ENCODE assay signal across 14 cellular contexts in the genomic region with DNA sequence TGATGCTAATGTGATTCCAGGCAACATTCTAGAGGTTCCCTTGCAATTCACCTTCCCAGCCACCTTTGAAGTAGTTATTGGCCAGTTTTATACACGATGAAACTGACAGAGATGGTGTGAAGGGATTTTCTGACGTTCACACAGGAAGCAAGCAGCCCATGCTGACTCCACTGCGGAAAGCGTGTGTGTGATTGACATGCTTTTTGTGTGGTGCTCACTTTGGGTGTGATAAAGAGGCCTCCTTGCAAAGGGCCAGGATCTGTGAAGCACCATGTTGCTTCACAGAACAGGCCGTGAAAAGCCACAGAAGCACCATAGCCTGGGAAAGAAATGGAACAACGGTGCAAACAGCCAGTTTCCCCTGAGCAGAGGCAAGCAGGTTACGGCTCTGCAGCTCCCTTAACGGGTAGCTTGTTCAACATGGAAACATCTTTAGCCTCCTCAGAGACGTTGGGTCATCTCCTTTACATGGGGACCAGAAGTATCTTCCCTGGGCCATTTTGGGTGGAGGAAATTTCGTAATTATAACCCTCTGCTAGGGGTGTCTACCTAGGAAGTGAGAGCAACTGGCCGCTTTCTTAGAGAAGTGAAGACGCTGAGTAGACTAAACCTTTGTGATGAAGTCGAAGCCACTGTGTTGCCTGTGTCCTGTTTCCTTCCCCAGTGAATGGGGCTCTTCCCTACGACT.
DNase-seq lines count a peak whose midpoint lies in the region; ATAC-seq, FAIRE-seq and TF ChIP-seq lines count a peak whose summit lies in the region.
"Had no signal": no experiment of that assay in that cellular context is flagged by ENCODE, and none has a peak within 500 bp of the region (broad histone marks: within the 10 kb centered on the region; RNA-seq: fewer than 3 reads in every experiment).

No MANE protein-coding gene starts in this region.

- H3K9me3 ChIP-seq in mucosa of descending colon: no peaks in the 10 kb centered on the region
- H3K9me3 ChIP-seq: lower lobe of right lung had no signal

- FAIRE-seq in GM19239 (lab: Jason Lieb, UNC): no peak
- FAIRE-seq: GM18507, urothelium cell line had no signal

- H3K4me1 ChIP-seq in mucosa of descending colon (ENCODE audit: low read depth): no peaks in the 10 kb centered on the region

- POLR2A ChIA-PET in T-cell (lab: Charles Lee): no interaction called here

- DNase-seq in CD14-positive monocyte (ENCODE audit: low spot score) (no peak), T-cell (peak in 13 of 34 experiments; percentile 14 to 59 (median 25)), GM19239 (ENCODE audit: insufficient read length, low spot score) (no peak), mucosa of descending colon (no peak), EL (no peak), H4 (ENCODE audit: low spot score) (no peak)
- peak; percentile 17 to 30 for DNase-seq in stimulated activated CD4-positive, alpha-beta T cell treated with anti-CD3 and anti-CD28 coated beads, Interleukin-12 subunit alpha, Interleukin-12 subunit beta, amount 100 ng/mL, for 24 hours (ENCODE audit: low read depth in 2 of 2)
- DNase-seq: amniotic stem cell, lower lobe of right lung, NCI-H446 treated with DMSO at 0.1 percent for 48 hours, Right ventricle myocardium superior had no signal

- CTCF ChIA-PET in T-cell (lab: Charles Lee): no interaction called here

- H3K36me3 Mint-ChIP-seq in CD14-positive monocyte: no peaks in the 10 kb centered on the region
- H3K36me3 Mint-ChIP-seq in T-cell: peaks cover 19% of the 10 kb centered on the region
- peaks cover 33% of the 10 kb centered on the region for H3K36me3 Mint-ChIP-seq in brain

- no peak overlapping the region for H3K4me3 ChIP-seq in mucosa of descending colon
- H3K4me3 ChIP-seq: lower lobe of right lung had no signal

- peaks cover 1 to 2% (median 2%) of the 10 kb centered on the region in 3 donors for H3K27me3 Mint-ChIP-seq in CD14-positive monocyte (ENCODE audit: low read depth in 3 of 3)
- H3K27me3 Mint-ChIP-seq in T-cell: no peaks in the 10 kb centered on the region
- H3K27me3 Mint-ChIP-seq in brain: peaks cover 2% of the 10 kb centered on the region

- ATAC-seq in T-cell (replicated peaks in 1 of 4): peak in 2 of 4 experiments; percentile 32 to 76
- no peak for ATAC-seq in mucosa of descending colon
- ATAC-seq: lower lobe of right lung had no signal

- no peaks in the 10 kb centered on the region for H3K36me3 ChIP-seq in mucosa of descending colon (ENCODE audit: low read depth)
- H3K36me3 ChIP-seq: lower lobe of right lung had no signal

- intact Hi-C loops in CD14-positive monocyte (cut with micrococcal nuclease): no loop called here
- intact Hi-C loops in mucosa of descending colon (cut with DNase I, micrococcal nuclease): no loop called here

- H3K4me3 Mint-ChIP-seq in CD14-positive monocyte (peak overlapping the region in 1 of 2 donors; percentile 53), T-cell (no peak overlapping the region), brain (peak overlapping the region in 3 of 5 experiments; percentile 53 to 65 (median 58))

- H3K27ac Mint-ChIP-seq in CD14-positive monocyte: peak overlapping the region in 5 of 7 donors; percentile 55 to 72 (median 59)
- peak overlapping the region; percentile 78 to 93 for H3K27ac Mint-ChIP-seq in T-cell
- peak overlapping the region; percentile 76 to 98 (median 97) for H3K27ac Mint-ChIP-seq in brain

- H3K4me1 Mint-ChIP-seq in CD14-positive monocyte: peaks cover 32% of the 10 kb centered on the region
- H3K4me1 Mint-ChIP-seq in T-cell: peaks cover 24 to 62% (median 59%) of the 10 kb centered on the region in 3 donors
- H3K4me1 Mint-ChIP-seq in brain: peaks cover 93% of the 10 kb centered on the region

- TF ChIP-seq CTCF in CD14-positive monocyte (IDR thresholded peaks at IDR 0.05) (no peak), brain (conservative IDR thresholded peaks at IDR 0.05) (no peak), mucosa of descending colon (IDR thresholded peaks at IDR 0.05) (no peak)

- no peaks in the 10 kb centered on the region for H3K9me3 Mint-ChIP-seq in CD14-positive monocyte
- no peaks in the 10 kb centered on the region for H3K9me3 Mint-ChIP-seq in T-cell
- H3K9me3 Mint-ChIP-seq in brain: peaks cover 0 to 4% (median 0%) of the 10 kb centered on the region in 5 experiments

Comparison
In these comparisons a context has a peak if more than half of its experiments do, and no peak if none do; other contexts are left out.
1. DNase-seq: peak in stimulated activated CD4-positive, alpha-beta T cell treated with anti-CD3 and anti-CD28 coated beads, Interleukin-12 subunit alpha, Interleukin-12 subunit beta, amount 100 ng/mL, for 24 hours (2 of 2); none in CD14-positive monocyte (single experiment), GM19239 (single experiment), mucosa of descending colon (0 of 3), EL (single experiment) and H4 (single experiment).
2. H3K4me3 Mint-ChIP-seq: peak in brain (3 of 5); none in T-cell (0 of 3).
3. Peak in every context shown above with its lines, with median percentiles within 50 percentile points of each other: H3K27ac Mint-ChIP-seq.